Comparison of ENCODE assay signal across 14 cellular contexts in the genomic region with DNA sequence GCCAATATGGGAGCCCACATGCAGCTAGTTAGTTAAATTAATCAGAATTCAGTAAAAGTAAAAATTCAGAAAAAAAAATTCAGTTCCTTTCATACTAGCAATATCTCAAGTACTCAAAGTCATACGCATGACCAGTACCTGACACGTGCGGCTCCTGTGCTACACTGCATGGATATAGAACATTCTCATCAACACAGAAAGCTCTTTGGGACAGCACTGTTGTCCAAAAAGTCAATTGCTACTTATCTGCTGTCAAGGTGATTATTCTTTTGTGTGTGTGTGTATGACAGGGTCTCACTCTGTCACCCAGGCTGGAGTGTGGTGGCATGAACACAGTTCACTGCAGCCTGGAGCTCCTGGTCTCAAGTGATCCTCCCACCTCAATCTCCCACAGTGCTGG. TPM values are rescaled to one million over a fixed set of nuclear protein-coding genes. Genes with fewer than 3 reads are reported as not detected.
A peak's percentile ranks its signal among the peaks of the same experiment; 100 is the strongest.
DNase-seq lines count a peak whose midpoint lies in the region; ATAC-seq lines count a peak whose summit lies in the region.
"Had no signal": no experiment of that assay in that cellular context is flagged by ENCODE, and none has a peak within 500 bp of the region (broad histone marks: within the 10 kb centered on the region; RNA-seq: fewer than 3 reads in every experiment).

No MANE protein-coding gene starts in this region.

- H3K4me1 Mint-ChIP-seq in activated T-cell treated with anti-CD3 and anti-CD28 coated beads, Interleukin-2, amount 50 U/mL, for 72 hours (ENCODE audit: low read depth), result no peaks in the 10 kb centered on the region
- peaks cover 0 to 4% of the 10 kb centered on the region in 2 donors for H3K4me1 Mint-ChIP-seq in stimulated activated naive B cell treated with anti-CD40 and anti-IgM and Interleukin-4, amounts not matched to agents 10 μg/mL and 1 μg/mL and 100 μg/mL, for 72 hours
- H3K4me1 Mint-ChIP-seq: B cell had no signal

- no peak for DNase-seq in activated T-cell treated with anti-CD3 and anti-CD28 coated beads, Interleukin-2, amount 50 U/mL, for 72 hours
- DNase-seq in activated T-cell treated with anti-CD3 and anti-CD28 coated beads, Interleukin-2, amount 50 U/mL, for 48 hours, result no peak
- DNase-seq in Right ventricle myocardium superior (no peak), cardiac septum (ENCODE audit: low spot score) (no peak)
- no peak for DNase-seq in stimulated activated naive B cell treated with anti-CD40 and anti-IgM and Interleukin-4, amounts not matched to agents 10 μg/mL and 1 μg/mL and 100 μg/mL, for 72 hours
- DNase-seq: AML-193; Caco-2; Calu3; CD4-positive, alpha-beta T cell; CD8-positive, alpha-beta T cell; DMS79 treated with DMSO at 0.1 percent for 48 hours; GF-D8 had no signal

- H3K36me3 Mint-ChIP-seq in activated T-cell treated with anti-CD3 and anti-CD28 coated beads, Interleukin-2, amount 50 U/mL, for 72 hours (ENCODE audit: insufficient read depth in 2 of 2), result peaks cover 5 to 19% of the 10 kb centered on the region in 2 donors
- H3K36me3 Mint-ChIP-seq in stimulated activated naive B cell treated with anti-CD40 and anti-IgM and Interleukin-4, amounts not matched to agents 10 μg/mL and 1 μg/mL and 100 μg/mL, for 72 hours, result peaks cover 22 to 29% of the 10 kb centered on the region in 2 donors

- intact Hi-C loops in Right ventricle myocardium superior (cut with DNase I) (loop anchor here (10.0 kb wide), 1 partner anchor 66 kb away; no protein-coding TSS in a partner anchor), cardiac septum (cut with DNase I) (no loop called here)

- H3K27ac Mint-ChIP-seq in activated T-cell treated with anti-CD3 and anti-CD28 coated beads, Interleukin-2, amount 50 U/mL, for 72 hours, result peak overlapping the region; percentile 34
- peak overlapping the region; percentile 14 for H3K27ac Mint-ChIP-seq in stimulated activated naive B cell treated with anti-CD40 and anti-IgM and Interleukin-4, amounts not matched to agents 10 μg/mL and 1 μg/mL and 100 μg/mL, for 72 hours
- H3K27ac Mint-ChIP-seq: B cell; CD4-positive, alpha-beta T cell; CD8-positive, alpha-beta T cell had no signal

- no peak overlapping the region for H3K4me3 Mint-ChIP-seq in activated T-cell treated with anti-CD3 and anti-CD28 coated beads, Interleukin-2, amount 50 U/mL, for 72 hours
- H3K4me3 Mint-ChIP-seq in stimulated activated naive B cell treated with anti-CD40 and anti-IgM and Interleukin-4, amounts not matched to agents 10 μg/mL and 1 μg/mL and 100 μg/mL, for 72 hours, result no peak overlapping the region
- H3K4me3 Mint-ChIP-seq: B cell; CD4-positive, alpha-beta T cell; CD8-positive, alpha-beta T cell had no signal

- no peaks in the 10 kb centered on the region for H3K27me3 Mint-ChIP-seq in activated T-cell treated with anti-CD3 and anti-CD28 coated beads, Interleukin-2, amount 50 U/mL, for 72 hours (ENCODE audit: low read depth)
- H3K27me3 Mint-ChIP-seq in stimulated activated naive B cell treated with anti-CD40 and anti-IgM and Interleukin-4, amounts not matched to agents 10 μg/mL and 1 μg/mL and 100 μg/mL, for 72 hours, result no peaks in the 10 kb centered on the region
- H3K27me3 Mint-ChIP-seq: B cell; CD4-positive, alpha-beta T cell had no signal

- no peak for ATAC-seq in activated T-cell treated with anti-CD3 and anti-CD28 coated beads, Interleukin-2, amount 50 U/mL, for 72 hours (replicated peaks in 1 of 2)
- peak; percentile 55 for ATAC-seq in Right ventricle myocardium superior (ENCODE audit: poor library complexity)
- no peak for ATAC-seq in stimulated activated naive B cell treated with anti-CD40 and anti-IgM and Interleukin-4, amounts not matched to agents 10 μg/mL and 1 μg/mL and 100 μg/mL, for 72 hours (replicated peaks)
- ATAC-seq: A549; CD8-positive, alpha-beta T cell had no signal

- H3K9me3 Mint-ChIP-seq in activated T-cell treated with anti-CD3 and anti-CD28 coated beads, Interleukin-2, amount 50 U/mL, for 72 hours, result no peaks in the 10 kb centered on the region
- H3K9me3 Mint-ChIP-seq in stimulated activated naive B cell treated with anti-CD40 and anti-IgM and Interleukin-4, amounts not matched to agents 10 μg/mL and 1 μg/mL and 100 μg/mL, for 72 hours, result no peaks in the 10 kb centered on the region
- H3K9me3 Mint-ChIP-seq: CD4-positive, alpha-beta T cell; CD8-positive, alpha-beta T cell had no signal

RNA-seq across cellular contexts. Expression of a gene that starts 14.9 kb away (rescaled TPM):
- 100 to 1,000 TPM; 183 to 197 TPM for total RNA-seq in activated T-cell treated with anti-CD3 and anti-CD28 coated beads, Interleukin-2, amount 50 U/mL, for 72 hours
- total RNA-seq in Right ventricle myocardium superior, result 242 TPM
- 171 TPM for total RNA-seq in cardiac septum

RNA-seq across cellular contexts. Expression of a gene that starts 15.2 kb away (rescaled TPM):
- total RNA-seq in activated T-cell treated with anti-CD3 and anti-CD28 coated beads, Interleukin-2, amount 50 U/mL, for 72 hours, result 10 to 100 TPM; 81.2 to 84.3 TPM
- total RNA-seq in Right ventricle myocardium superior (32.0 TPM), cardiac septum (21.2 TPM)
